ENCODE assay signal across 12 cellular contexts in the genomic region with DNA sequence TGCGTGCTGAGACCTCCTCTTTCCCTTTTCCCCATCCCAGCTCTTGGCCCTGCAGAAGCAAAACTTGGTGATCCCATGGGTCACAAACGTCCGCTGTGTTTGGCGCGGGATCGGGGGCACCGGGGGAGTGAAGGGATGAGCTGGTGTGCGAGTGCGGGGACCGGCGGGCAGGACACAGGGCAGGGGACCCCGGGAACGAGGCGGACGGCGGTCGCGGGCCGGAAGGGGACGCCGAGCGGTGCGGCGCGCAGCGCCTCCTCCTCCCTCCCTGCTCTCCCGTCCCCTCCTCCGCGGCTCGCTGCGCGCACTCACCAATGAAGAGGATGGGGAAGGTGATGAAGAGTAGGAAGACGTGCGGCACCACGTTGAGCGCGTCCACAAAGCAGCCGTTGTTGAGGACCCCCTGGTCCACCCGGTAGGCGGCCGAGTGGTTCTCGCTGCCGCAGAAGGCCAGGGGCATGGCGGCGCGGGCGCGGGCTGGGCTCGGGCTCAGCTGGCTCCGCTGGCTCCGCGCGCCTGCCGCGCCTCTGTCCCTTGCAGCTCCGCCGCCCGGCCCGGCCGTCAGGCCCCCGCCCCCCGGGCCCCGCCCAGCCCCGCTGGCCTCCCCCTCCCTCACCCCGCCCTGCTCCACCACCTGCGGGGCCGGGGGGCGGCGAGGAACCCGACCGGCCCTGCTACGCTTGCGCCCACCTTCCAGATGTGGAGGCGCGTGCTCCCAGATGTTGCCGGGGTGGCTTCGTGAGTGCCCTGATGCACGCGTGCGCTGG. TPM values are rescaled to one million over a fixed set of nuclear protein-coding genes. Genes with fewer than 3 reads are reported as not detected.
DNase-seq lines count a peak whose midpoint lies in the region; ATAC-seq and TF ChIP-seq lines count a peak whose summit lies in the region.
"Had no signal": no experiment of that assay in that cellular context is flagged by ENCODE, and none has a peak within 500 bp of the region (broad histone marks: within the 10 kb centered on the region; RNA-seq: fewer than 3 reads in every experiment).

Gene ABCC8 (minus strand): TSS at position 529 of the 767 bp plus-strand sequence. CDS start 69 bp downstream, at position 460.

- H3K79me2 ChIP-seq in Loucy (ENCODE audit: insufficient read depth, low read length) (no peaks in the 10 kb centered on the region), mammary epithelial cell (ENCODE audit: insufficient read depth, low read length) (no peaks in the 10 kb centered on the region), neural cell (replicated peaks; ENCODE audit: insufficient read depth, low read length) (no peaks in the 10 kb centered on the region)

- H3K27me3 ChIP-seq in A673 (replicated peaks; ENCODE audit: insufficient read depth, low read depth, low read length, poor library complexity) (peaks cover 73% of the 10 kb centered on the region), Loucy (ENCODE audit: insufficient read depth, low read length, poor library complexity, severe bottlenecking) (peaks cover 20% of the 10 kb centered on the region), mammary epithelial cell (ENCODE audit: insufficient read depth, low read length) (peaks cover 25% of the 10 kb centered on the region), neural cell (ENCODE audit: insufficient read depth, low read depth, low read length) (peaks cover 35% of the 10 kb centered on the region)

- no peaks in the 10 kb centered on the region for H4K20me1 ChIP-seq in Loucy (ENCODE audit: insufficient read depth, low read length, poor library complexity, severe bottlenecking)
- no peaks in the 10 kb centered on the region for H4K20me1 ChIP-seq in mammary epithelial cell (ENCODE audit: insufficient read depth, low read length)
- H4K20me1 ChIP-seq in neural cell (ENCODE audit: insufficient read depth), result no peaks in the 10 kb centered on the region

- CTCF ChIA-PET in A673 (lab: Charles Lee), result no interaction called here
- CTCF ChIA-PET in mammary epithelial cell (lab: Charles Lee; ENCODE audit: low non-redundant PET), result no interaction called here

- peak; percentile 24 for TF ChIP-seq RAD21 in neural cell (conservative IDR thresholded peaks at IDR 0.05)

- BruUV-seq in A673 (replicated peaks; lab: Mats Ljungman, UMichigan) (no TSS peak), mammary epithelial cell (replicated peaks; lab: Mats Ljungman, UMichigan) (no TSS peak)

- no peaks in the 10 kb centered on the region for H3K9me2 ChIP-seq in Loucy (replicated peaks; ENCODE audit: low read depth, low read length)
- no peaks in the 10 kb centered on the region for H3K9me2 ChIP-seq in neural cell (ENCODE audit: insufficient read depth, low read length)

- POLR2A ChIA-PET in A673 (lab: Charles Lee; ENCODE audit: low non-redundant PET), result no interaction called here

- no peak within 1 kb of the TSS for H3K4me3 Mint-ChIP-seq in activated T-helper 17 cell treated with anti-CD3 and anti-CD28 coated beads, Interleukin-2, amount 50 U/mL, for 72 hours
- H3K4me3 Mint-ChIP-seq: activated CD4-positive, alpha-beta memory T cell treated with anti-CD3 and anti-CD28 coated beads, Interleukin-2, amount 10 ng/mL, durations not matched to agents 7 days and 5 days had no signal

- dilution Hi-C loops in mammary epithelial cell (cut with HindIII; ENCODE audit: low sequenced_read_pairs), result no loop called here

- H3K9ac ChIP-seq in Loucy (ENCODE audit: low read depth, low read length, poor library complexity, severe bottlenecking) (no peak within 1 kb of the TSS), mammary epithelial cell (ENCODE audit: insufficient read depth, low read length) (no peak within 1 kb of the TSS), neural cell (ENCODE audit: low read length) (peak within 1 kb of the TSS; percentile 63)

- intact Hi-C loops in A673 (cut with micrococcal nuclease; ENCODE audit: unreplicated experiment) (no loop called here), mammary epithelial cell (cut with micrococcal nuclease) (no loop called here)

- H3K36me3 ChIP-seq in A673 (ENCODE audit: insufficient read depth, low read length, poor library complexity, severe bottlenecking), result no peaks in the 10 kb centered on the region
- no peaks in the 10 kb centered on the region for H3K36me3 ChIP-seq in Loucy (ENCODE audit: insufficient read depth, low read length)
- H3K36me3 ChIP-seq in mammary epithelial cell (ENCODE audit: insufficient read depth, low read length), result no peaks in the 10 kb centered on the region
- no peaks in the 10 kb centered on the region for H3K36me3 ChIP-seq in neural cell (ENCODE audit: insufficient read depth, low read length)
- H3K36me3 ChIP-seq: neutrophil had no signal

- H3K9me3 Mint-ChIP-seq in activated T-helper 17 cell treated with anti-CD3 and anti-CD28 coated beads, Interleukin-2, amount 50 U/mL, for 72 hours, result no peaks in the 10 kb centered on the region
- H3K9me3 Mint-ChIP-seq: activated CD4-positive, alpha-beta memory T cell treated with anti-CD3 and anti-CD28 coated beads, Interleukin-2, amount 10 ng/mL, durations not matched to agents 7 days and 5 days had no signal

- DNase-seq in A673 (ENCODE audit: low spot score) (no peak), mammary epithelial cell (peak; percentile 15)
- DNase-seq: activated CD4-positive, alpha-beta memory T cell treated with anti-CD3 and anti-CD28 coated beads, Interleukin-2, amount 10 ng/mL, durations not matched to agents 7 days and 5 days; GF-D8 had no signal

- H3K36me3 Mint-ChIP-seq in activated T-helper 17 cell treated with anti-CD3 and anti-CD28 coated beads, Interleukin-2, amount 50 U/mL, for 72 hours (ENCODE audit: low read depth), result no peaks in the 10 kb centered on the region

- H3K4me3 ChIP-seq in A673 (ENCODE audit: low read depth, low read length, poor library complexity, severe bottlenecking), result peak within 1 kb of the TSS; percentile 17
- H3K4me3 ChIP-seq in Loucy (ENCODE audit: low read length, poor library complexity, severe bottlenecking), result peak within 1 kb of the TSS; percentile 35
- peak within 1 kb of the TSS in 2 of 3 experiments; percentile 26 to 27 for H3K4me3 ChIP-seq in mammary epithelial cell (replicated peaks in 1 of 3; ENCODE audit: insufficient read depth in 1 of 3, low read depth in 2 of 3, low read length in 3 of 3)
- peak within 1 kb of the TSS; percentile 83 for H3K4me3 ChIP-seq in neural cell (ENCODE audit: low read length)

- no peaks in the 10 kb centered on the region for H3K4me1 Mint-ChIP-seq in activated T-helper 17 cell treated with anti-CD3 and anti-CD28 coated beads, Interleukin-2, amount 50 U/mL, for 72 hours

- no peak for TF ChIP-seq EP300 in neural cell (conservative IDR thresholded peaks at IDR 0.05; ENCODE audit: poor library complexity, severe bottlenecking)

- H3K27ac ChIP-seq in A673 (ENCODE audit: low read depth, low read length, poor library complexity, severe bottlenecking) (no peak within 1 kb of the TSS), mammary epithelial cell (ENCODE audit: insufficient read depth, low read depth, low read length) (no peak within 1 kb of the TSS), neural cell (ENCODE audit: low read length) (no peak within 1 kb of the TSS)
- H3K27ac ChIP-seq: neutrophil had no signal

- H3K4me2 ChIP-seq in Loucy (ENCODE audit: low read depth, low read length, poor library complexity, severe bottlenecking) (peak within 1 kb of the TSS; percentile 35), mammary epithelial cell (ENCODE audit: insufficient read depth, low read depth, low read length) (peak within 1 kb of the TSS; percentile 84), neural cell (ENCODE audit: low read length) (peak within 1 kb of the TSS; percentile 77)

- H3F3A ChIP-seq in Loucy (ENCODE audit: low read depth) (no peaks in the 10 kb centered on the region), neural cell (ENCODE audit: insufficient read depth, low read length, poor library complexity, severe bottlenecking) (no peaks in the 10 kb centered on the region)

- ATAC-seq in GM18519 (IDR thresholded peaks at IDR 0.05; ENCODE audit: low FRiP score, unreplicated experiment) (no peak), HG03159 (IDR thresholded peaks at IDR 0.05; ENCODE audit: unreplicated experiment) (no peak), GM21786 (IDR thresholded peaks at IDR 0.05; ENCODE audit: unreplicated experiment) (no peak)
- no peak for ATAC-seq in activated T-helper 17 cell treated with anti-CD3 and anti-CD28 coated beads, Interleukin-2, amount 50 U/mL, for 72 hours (replicated peaks)

- TF ChIP-seq CTCF in A673 (conservative IDR thresholded peaks at IDR 0.05; ENCODE audit: low read depth, low read length) (no peak), Loucy (conservative IDR thresholded peaks at IDR 0.05; ENCODE audit: low read length) (no peak), mammary epithelial cell (conservative IDR thresholded peaks at IDR 0.05 in 1 of 2, IDR thresholded peaks at IDR 0.05 in 1 of 2; ENCODE audit: extremely low read depth in 1 of 2, insufficient read depth in 1 of 2, low read depth in 1 of 2, low read length in 2 of 2) (no peak), neural cell (IDR thresholded peaks at IDR 0.05; ENCODE audit: poor library complexity, severe bottlenecking) (no peak)

- H3K9me3 ChIP-seq in A673 (ENCODE audit: low read depth, low read length, poor library complexity, severe bottlenecking), result no peaks in the 10 kb centered on the region
- H3K9me3 ChIP-seq in Loucy (ENCODE audit: insufficient read depth, low read depth, low read length), result no peaks in the 10 kb centered on the region
- H3K9me3 ChIP-seq in mammary epithelial cell (replicated peaks; ENCODE audit: insufficient read depth, low read length), result no peaks in the 10 kb centered on the region
- no peaks in the 10 kb centered on the region for H3K9me3 ChIP-seq in neural cell (ENCODE audit: low read length)
- H3K9me3 ChIP-seq: neutrophil had no signal

- H3K27me3 Mint-ChIP-seq in activated T-helper 17 cell treated with anti-CD3 and anti-CD28 coated beads, Interleukin-2, amount 50 U/mL, for 72 hours, result peaks cover 50% of the 10 kb centered on the region

- in situ Hi-C loops in mammary epithelial cell (cut with MboI; ENCODE audit: low sequenced_read_pairs in 2 of 2), result no loop called here

- H3K27ac Mint-ChIP-seq in activated T-helper 17 cell treated with anti-CD3 and anti-CD28 coated beads, Interleukin-2, amount 50 U/mL, for 72 hours, result no peak within 1 kb of the TSS
- H3K27ac Mint-ChIP-seq: activated CD4-positive, alpha-beta memory T cell treated with anti-CD3 and anti-CD28 coated beads, Interleukin-2, amount 10 ng/mL, durations not matched to agents 7 days and 5 days had no signal

- H2AFZ ChIP-seq in Loucy (ENCODE audit: low read length), result peak within 1 kb of the TSS; percentile 15; the same call in 1 of the 2 replicates
- peak within 1 kb of the TSS; percentile 49 for H2AFZ ChIP-seq in mammary epithelial cell (ENCODE audit: low read depth, low read length)
- peak within 1 kb of the TSS; percentile 49 for H2AFZ ChIP-seq in neural cell (ENCODE audit: low read depth, low read length)

- H3K4me1 ChIP-seq in A673 (ENCODE audit: insufficient read depth, low read length, poor library complexity, severe bottlenecking) (no peaks in the 10 kb centered on the region), Loucy (ENCODE audit: insufficient read depth, low read length, poor library complexity, severe bottlenecking) (no peaks in the 10 kb centered on the region), mammary epithelial cell (ENCODE audit: insufficient read depth, low read length) (peaks cover 5% of the 10 kb centered on the region)

- WGBS in mammary epithelial cell (ENCODE audit: low coverage, missing lambda C conversion rate), result no CpG with 5 or more reads among the region's 80 CpGs

RNA-seq across cellular contexts. Expression of gene ABCC8, which starts in this region (rescaled TPM):
- total RNA-seq in A673 (2021) (not detected in 2 replicates), mammary epithelial cell (under 1 TPM in 1 of 2 donors, not detected in 1; 0.17 TPM)
- polyA plus RNA-seq in mammary epithelial cell (not detected), neural cell (13.2 and 14.0 TPM in 2 replicates)
- polyA minus RNA-seq in mammary epithelial cell (not detected), neural cell (4.6 and 6.6 TPM in 2 replicates)
- not detected for total RNA-seq in activated T-helper 17 cell treated with anti-CD3 and anti-CD28 coated beads, Interleukin-2, amount 50 U/mL, for 72 hours
- total RNA-seq: activated CD4-positive, alpha-beta memory T cell treated with anti-CD3 and anti-CD28 coated beads, Interleukin-2, amount 10 ng/mL, durations not matched to agents 7 days and 5 days; endothelial cell of umbilical vein had no signal
- polyA plus RNA-seq: endothelial cell of umbilical vein had no signal

Comparison
In these comparisons a context has a peak if more than half of its experiments do, and no peak if none do; other contexts are left out.
1. RNA of gene ABCC8 (polyA plus RNA-seq): 13.2 to 14.0 TPM in neural cell; not detected in mammary epithelial cell (single experiment); every median in the first group is over 10 times any median in the second.
2. Peak in DNase-seq, H3K4me3 ChIP-seq and H3K4me2 ChIP-seq in mammary epithelial cell; RNA of the gene not detected or under 1 TPM.
3. H3K4me3 ChIP-seq: peak in every context shown above with its lines; median percentile 83 in neural cell; 35 in Loucy; 26 in mammary epithelial cell; 17 in A673.
4. Peak in every context shown above with its lines, with median percentiles within 50 percentile points of each other: H2AFZ ChIP-seq and H3K4me2 ChIP-seq.